22 cellular contexts compared by ENCODE assay signal in the genomic region with DNA sequence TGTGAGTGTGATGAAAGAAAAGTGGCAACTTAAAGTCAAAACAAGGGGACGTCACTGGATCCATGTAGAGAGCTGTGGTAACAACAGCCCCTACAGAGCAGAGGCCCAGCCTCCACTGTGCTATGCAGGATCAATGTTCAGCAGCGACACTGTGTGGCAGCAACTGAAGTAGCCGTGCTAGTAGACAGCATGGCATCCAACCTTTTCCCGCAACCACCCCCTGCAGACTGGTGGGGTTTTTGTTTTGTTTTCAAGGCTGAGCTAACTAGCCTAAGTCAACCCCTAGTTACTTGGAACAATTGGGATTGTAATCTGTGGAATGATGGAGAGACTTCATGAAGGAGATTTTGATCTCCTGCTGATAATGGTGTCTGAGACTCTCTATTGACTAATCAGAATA. TPM values are rescaled to one million over a fixed set of nuclear protein-coding genes. Genes with fewer than 3 reads are reported as not detected.
DNase-seq lines count a peak whose midpoint lies in the region; ATAC-seq, FAIRE-seq and TF ChIP-seq lines count a peak whose summit lies in the region.
"Had no signal": no experiment of that assay in that cellular context is flagged by ENCODE, and none has a peak within 500 bp of the region (broad histone marks: within the 10 kb centered on the region; RNA-seq: fewer than 3 reads in every experiment).

No MANE protein-coding gene starts in this region.

- H3K9me3 ChIP-seq in left ventricle myocardium inferior (replicated peaks), result no peaks in the 10 kb centered on the region
- no peaks in the 10 kb centered on the region for H3K9me3 ChIP-seq in K562 (replicated peaks; ENCODE audit: control insufficient read depth, insufficient read depth, low read depth, low read length)
- H3K9me3 ChIP-seq in lower lobe of right lung, result no peaks in the 10 kb centered on the region
- H3K9me3 ChIP-seq in vagina, result no peaks in the 10 kb centered on the region
- no peaks in the 10 kb centered on the region for H3K9me3 ChIP-seq in uterus
- H3K9me3 ChIP-seq: BLaER1 had no signal

- 4% methylated on average over 4 of the region's 4 CpGs for WGBS in K562 (ENCODE audit: insufficient coverage, low coverage, missing lambda C conversion rate)

- TF ChIP-seq RAD21 in K562 (CRISPR knock-in tag; conservative IDR thresholded peaks at IDR 0.05 in 1 of 2, IDR thresholded peaks at IDR 0.05 in 1 of 2), result no peak

- peaks cover 47% of the 10 kb centered on the region for H3K4me1 ChIP-seq in left ventricle myocardium inferior
- no peaks in the 10 kb centered on the region for H3K4me1 ChIP-seq in K562 (replicated peaks in 1 of 2; ENCODE audit: control insufficient read depth in 2 of 2, insufficient read depth in 2 of 2, low read length in 2 of 2)
- H3K4me1 ChIP-seq in lower lobe of right lung, result peaks cover 11% of the 10 kb centered on the region
- H3K4me1 ChIP-seq in vagina, result peaks cover 23% of the 10 kb centered on the region
- H3K4me1 ChIP-seq in uterus, result no peaks in the 10 kb centered on the region
- H3K4me1 ChIP-seq: BLaER1 had no signal

- intact Hi-C loops in left ventricle myocardium inferior (cut with micrococcal nuclease), result no loop called here
- intact Hi-C loops in left cardiac atrium (cut with DNase I), result loop anchor here in 1 of 2 donors (5.0 to 10.0 kb wide), 3 partner anchors 47 to 313 kb away; no protein-coding TSS in a partner anchor
- intact Hi-C loops in K562 (cut with micrococcal nuclease), result no loop called here
- intact Hi-C loops in lower lobe of right lung (cut with DNase I), result no loop called here
- intact Hi-C loops in vagina (cut with DNase I), result no loop called here
- intact Hi-C loops in uterus (cut with DNase I; ENCODE audit: low total_unique reads), result no loop called here

- in situ Hi-C loops in K562 (cut with MboI), result no loop called here

- DNase-seq in left ventricle myocardium inferior (no peak), left cardiac atrium (no peak), K562 (ENCODE audit: extremely low read depth in 1 of 4, low spot score in 3 of 4) (no peak), lower lobe of right lung (no peak), vagina (ENCODE audit: extremely low spot score in 2 of 2) (no peak), uterus (no peak)
- no peak for DNase-seq in activated effector memory CD4-positive, alpha-beta T cell treated with anti-CD3 and anti-CD28 coated beads, Interleukin-2, amount 50 U/mL, for 16 hours
- DNase-seq: activated CD4-positive, alpha-beta T cell treated with anti-CD3 and anti-CD28 coated beads, Interleukin-2, amount 50 U/mL, for 1 hour; activated CD8-positive, alpha-beta memory T cell treated with anti-CD3 and anti-CD28 coated beads, Interleukin-2, amount 50 U/mL, for 48 hours; activated gamma-delta T cell; amniotic stem cell; naive B cell; NCI-H1105 treated with DMSO at 0.1 percent for 48 hours; NCI-H524 treated with DMSO at 0.1 percent for 48 hours had no signal

- CTCF ChIA-PET in K562 (lab: Yijun Ruan, JAX; ENCODE audit: low intra/inter-chr PET ratio), result no interaction called here

- no peaks in the 10 kb centered on the region for H3K79me2 ChIP-seq in K562 (ENCODE audit: control insufficient read depth, insufficient read depth, low read length)
- H3K79me2 ChIP-seq: hepatocyte had no signal

- FAIRE-seq in K562 (lab: Jason Lieb, UNC), result no peak
- FAIRE-seq: colon, islet of Langerhans had no signal

- H3K27ac ChIP-seq in left ventricle myocardium inferior (replicated peaks) (peak overlapping the region; percentile 94), K562 (ENCODE audit: extremely low read depth, low read depth, low read length) (no peak overlapping the region), lower lobe of right lung (peak overlapping the region; percentile 13), vagina (peak overlapping the region; percentile 49), uterus (no peak overlapping the region)
- H3K27ac ChIP-seq: BLaER1, hepatocyte, KMS-11 had no signal

- no peaks in the 10 kb centered on the region for H3K27me3 ChIP-seq in left ventricle myocardium inferior (ENCODE audit: low read depth)
- no peaks in the 10 kb centered on the region for H3K27me3 ChIP-seq in K562 (ENCODE audit: control insufficient read depth in 2 of 2, insufficient read depth in 2 of 2, low read length in 2 of 2)
- no peaks in the 10 kb centered on the region for H3K27me3 ChIP-seq in lower lobe of right lung (ENCODE audit: low read depth)
- H3K27me3 ChIP-seq in vagina, result no peaks in the 10 kb centered on the region
- no peaks in the 10 kb centered on the region for H3K27me3 ChIP-seq in uterus
- H3K27me3 ChIP-seq: BLaER1, hepatocyte had no signal

- H3K36me3 ChIP-seq in left ventricle myocardium inferior (no peaks in the 10 kb centered on the region), K562 (ENCODE audit: control insufficient read depth, insufficient read depth, low read length) (no peaks in the 10 kb centered on the region), lower lobe of right lung (no peaks in the 10 kb centered on the region), vagina (no peaks in the 10 kb centered on the region), uterus (no peaks in the 10 kb centered on the region)
- H3K36me3 ChIP-seq: BLaER1 had no signal

- H2AFZ ChIP-seq in K562 (ENCODE audit: low read depth, low read length), result no peak overlapping the region
- H2AFZ ChIP-seq: hepatocyte had no signal

- TF ChIP-seq POLR2A in K562 (conservative IDR thresholded peaks at IDR 0.05) (no peak), vagina (IDR thresholded peaks at IDR 0.05) (no peak), uterus (IDR thresholded peaks at IDR 0.05) (no peak)

- TF ChIP-seq CTCF in left ventricle myocardium inferior (IDR thresholded peaks at IDR 0.05; ENCODE audit: borderline replicate concordance) (no peak), K562 (IDR thresholded peaks at IDR 0.05 in 2 of 3, conservative IDR thresholded peaks at IDR 0.05 in 1 of 3; ENCODE audit: insufficient read depth in 2 of 3, low read depth in 1 of 3, low read length in 3 of 3) (0 out of 6 replicates have a peak, but pooled peaks of 2 of the 3 experiments have one; percentile 20 to 21), lower lobe of right lung (IDR thresholded peaks at IDR 0.05) (no peak), vagina (IDR thresholded peaks at IDR 0.05) (no peak), uterus (IDR thresholded peaks at IDR 0.05) (no peak)

- H3K4me3 ChIP-seq in left ventricle myocardium inferior, result no peak overlapping the region
- H3K4me3 ChIP-seq in K562, result no peak overlapping the region
- H3K4me3 ChIP-seq in lower lobe of right lung, result no peak overlapping the region
- H3K4me3 ChIP-seq in vagina, result no peak overlapping the region
- H3K4me3 ChIP-seq in uterus, result no peak overlapping the region
- H3K4me3 ChIP-seq: BLaER1, hepatocyte, skin epidermis had no signal

- no peaks in the 10 kb centered on the region for H4K20me1 ChIP-seq in K562 (replicated peaks; ENCODE audit: control insufficient read depth, insufficient read depth, low read length)
- H4K20me1 ChIP-seq: BLaER1 had no signal

- TF ChIP-seq EP300 in K562 (IDR thresholded peaks at IDR 0.05; ENCODE audit: low read length), result no peak

- ATAC-seq in left cardiac atrium (no peak), K562 (no peak), lower lobe of right lung (no peak), GM19035 (IDR thresholded peaks at IDR 0.05; ENCODE audit: unreplicated experiment) (no peak)

- POLR2A ChIA-PET in K562 (lab: Yijun Ruan, JAX), result no interaction called here

- H3K9me1 ChIP-seq in K562 (ENCODE audit: control insufficient read depth, insufficient read depth, low read length), result no peaks in the 10 kb centered on the region

- no peak overlapping the region for H3K4me2 ChIP-seq in K562 (ENCODE audit: insufficient read depth, low read length)
- H3K4me2 ChIP-seq: BLaER1, hepatocyte, KMS-11 had no signal

- BruUV-seq in K562 (replicated peaks; lab: Mats Ljungman, UMichigan), result no TSS peak

- no peak overlapping the region for H3K9ac ChIP-seq in K562 (ENCODE audit: insufficient read depth in 1 of 2, low read depth in 2 of 2, low read length in 2 of 2)
- H3K9ac ChIP-seq: BLaER1, KMS-11 had no signal

TF ChIP-seq in K562, 482 proteins besides CTCF, POLR2A, EP300 and RAD21:
- no peak for TF ChIP-seq PPARD (CRISPR knock-in tag; IDR thresholded peaks at IDR 0.05)
- no peak for TF ChIP-seq GATA2 (CRISPR knock-in tag; IDR thresholded peaks at IDR 0.05)
- TF ChIP-seq, protein P1, sequence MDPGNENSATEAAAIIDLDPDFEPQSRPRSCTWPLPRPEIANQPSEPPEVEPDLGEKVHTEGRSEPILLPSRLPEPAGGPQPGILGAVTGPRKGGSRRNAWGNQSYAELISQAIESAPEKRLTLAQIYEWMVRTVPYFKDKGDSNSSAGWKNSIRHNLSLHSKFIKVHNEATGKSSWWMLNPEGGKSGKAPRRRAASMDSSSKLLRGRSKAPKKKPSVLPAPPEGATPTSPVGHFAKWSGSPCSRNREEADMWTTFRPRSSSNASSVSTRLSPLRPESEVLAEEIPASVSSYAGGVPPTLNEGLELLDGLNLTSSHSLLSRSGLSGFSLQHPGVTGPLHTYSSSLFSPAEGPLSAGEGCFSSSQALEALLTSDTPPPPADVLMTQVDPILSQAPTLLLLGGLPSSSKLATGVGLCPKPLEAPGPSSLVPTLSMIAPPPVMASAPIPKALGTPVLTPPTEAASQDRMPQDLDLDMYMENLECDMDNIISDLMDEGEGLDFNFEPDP (CRISPR knock-in tag; IDR thresholded peaks at IDR 0.05), result no peak

RNA-seq across cellular contexts. Expression of a gene that starts 44.4 kb away (rescaled TPM):
- 108 TPM for total RNA-seq in left ventricle myocardium inferior
- 100 to 1,000 TPM in 1 of 2 donors, 10 to 100 TPM in 1; 75.4 to 180 TPM for total RNA-seq in left cardiac atrium
- total RNA-seq in K562 (2011; cell fraction: chromatin; rRNA removed; ENCODE audit: low replicate concordance), result not detected in 2 replicates
- total RNA-seq in K562 (2011; cell fraction: nucleolus; rRNA removed), result not detected in 2 replicates
- not detected in 2 replicates for total RNA-seq in K562 (2011; cell fraction: nucleoplasm; rRNA removed)
- total RNA-seq in K562 (2014; rRNA removed), result not detected in 2 replicates
- total RNA-seq in K562 (2014; rRNA removed; fragmentation: Illumina TruSeq; extraction: Trizol), result not detected in 2 replicates
- total RNA-seq in K562 (2015; rRNA removed; fragmentation: Illumina TruSeq; extraction: Trizol), result not detected in 2 replicates
- 0.02 TPM in 1 of 2 replicates, not detected in the other for total RNA-seq in K562 (2021)
- polyA plus RNA-seq in K562 (2011; rRNA removed), result not detected in 2 replicates
- polyA plus RNA-seq in K562 (2011; cell fraction: cytosol; rRNA removed), result not detected in 2 replicates
- not detected in 2 replicates for polyA plus RNA-seq in K562 (2011; cell fraction: nucleus; rRNA removed)
- polyA plus RNA-seq in K562 (2012), result 0.35 TPM in 1 of 2 replicates, not detected in the other
- polyA plus RNA-seq in K562 (2014; fragmentation: Illumina TruSeq; extraction: Trizol), result not detected in 2 replicates
- polyA plus RNA-seq in K562 (2014; fragmentation: Nextera tagmentation; extraction: Ambion mirVana), result not detected
- polyA plus RNA-seq in K562 (2014; rRNA removed), result not detected in 2 replicates
- not detected in 2 replicates for polyA minus RNA-seq in K562 (2011; rRNA and poly(A)+ RNA removed)
- not detected in 2 replicates for polyA minus RNA-seq in K562 (2011; cell fraction: cytosol; rRNA and poly(A)+ RNA removed)
- polyA minus RNA-seq in K562 (2011; cell fraction: nucleus; rRNA and poly(A)+ RNA removed), result not detected in 2 replicates
- 10.5 TPM for total RNA-seq in lower lobe of right lung
- total RNA-seq in vagina, result 1.2 TPM
- total RNA-seq in uterus, result 1 to 10 TPM; 1.5 to 6.0 (median 3.2) TPM
- total RNA-seq: A673 had no signal

Comparison
In these comparisons a context has a peak if more than half of its experiments do, and no peak if none do; other contexts are left out.
1. H3K27ac ChIP-seq: peak in left ventricle myocardium inferior (single experiment), lower lobe of right lung (single experiment) and vagina (single experiment); none in K562 (single experiment) and uterus (0 of 2).
2. CTCF ChIP-seq: peak in K562 (2 of 3); none in left ventricle myocardium inferior (single experiment), lower lobe of right lung (single experiment), vagina (0 of 3) and uterus (0 of 4).